ENCODE assay signal across 19 cellular contexts in genomic region chr5:137714931-137715330, GRCh38.
"Had no signal": no experiment of that assay in that cellular context is flagged by ENCODE, and none has a peak within 500 bp of the region (broad histone marks: within the 10 kb centered on the region; RNA-seq: fewer than 3 reads in every experiment).

No MANE protein-coding gene starts in this region.

- H3K4me3 ChIP-seq: hepatocyte, mucosa of descending colon, skin epidermis, tibial nerve, uterus had no signal

- H3K4me1 Mint-ChIP-seq: natural killer cell had no signal

- H3K9me3 ChIP-seq: neutrophil had no signal

- ATAC-seq: effector memory CD8-positive, alpha-beta T cell; left lobe of liver; mucosa of descending colon; natural killer cell had no signal

- DNase-seq: activated CD4-positive, CD25-positive, alpha-beta regulatory T cell treated with anti-CD3 and anti-CD28 coated beads, Interleukin-2, amount 50 U/mL, for 72 hours; activated naive CD4-positive, alpha-beta T cell; activated naive CD8-positive, alpha-beta T cell treated with anti-CD3 and anti-CD28 coated beads, Interleukin-2, amount 10 ng/mL, durations not matched to agents 7 days and 5 days; anterior cingulate cortex; cerebellar nuclear complex; effector memory CD8-positive, alpha-beta T cell; mucosa of descending colon; natural killer cell; stimulated activated CD4-positive, alpha-beta T cell treated with anti-CD3 and anti-CD28 coated beads, Interleukin-4, amount 100 ng/mL, for 24 hours; stimulated activated naive CD4-positive, alpha-beta T cell; substantia nigra; T-helper 9 cell; uterus had no signal

- H3K27ac ChIP-seq: hepatocyte, neutrophil, tibial nerve, uterus had no signal

- H3K79me2 ChIP-seq: hepatocyte had no signal

- H3K36me3 Mint-ChIP-seq: natural killer cell had no signal

- H3K27me3 Mint-ChIP-seq: activated naive CD8-positive, alpha-beta T cell treated with anti-CD3 and anti-CD28 coated beads, Interleukin-2, amount 10 ng/mL, durations not matched to agents 7 days and 5 days; effector memory CD8-positive, alpha-beta T cell had no signal

- H3K27me3 ChIP-seq: hepatocyte, neutrophil, tibial nerve, uterus had no signal

- H3K4me1 ChIP-seq: tibial nerve, uterus had no signal

- H3K27ac Mint-ChIP-seq: activated naive CD8-positive, alpha-beta T cell treated with anti-CD3 and anti-CD28 coated beads, Interleukin-2, amount 10 ng/mL, durations not matched to agents 7 days and 5 days; activated T-helper 1 cell treated with anti-CD3 and anti-CD28 coated beads, Interleukin-12 subunit alpha, Interleukin-12 subunit beta, Interleukin-2, Interleukin-4 antibody, amounts not matched to agents 30 ng/mL and 10 ng/mL and 1 ng/mL, durations not matched to agents 14 hours and 24 hours and 36 hours; effector memory CD8-positive, alpha-beta T cell; natural killer cell had no signal

- H3K4me3 Mint-ChIP-seq: activated naive CD8-positive, alpha-beta T cell treated with anti-CD3 and anti-CD28 coated beads, Interleukin-2, amount 10 ng/mL, durations not matched to agents 7 days and 5 days; activated T-helper 1 cell treated with anti-CD3 and anti-CD28 coated beads, Interleukin-12 subunit alpha, Interleukin-12 subunit beta, Interleukin-2, Interleukin-4 antibody, amounts not matched to agents 30 ng/mL and 10 ng/mL and 1 ng/mL, durations not matched to agents 14 hours and 24 hours and 36 hours; effector memory CD8-positive, alpha-beta T cell; natural killer cell had no signal

- H2AFZ ChIP-seq: hepatocyte had no signal

- H3K4me2 ChIP-seq: hepatocyte had no signal

- H3K36me3 ChIP-seq: neutrophil, uterus had no signal

- H3K9me3 Mint-ChIP-seq: activated T-helper 1 cell treated with anti-CD3 and anti-CD28 coated beads, Interleukin-12 subunit alpha, Interleukin-12 subunit beta, Interleukin-2, Interleukin-4 antibody, amounts not matched to agents 30 ng/mL and 10 ng/mL and 1 ng/mL, durations not matched to agents 14 hours and 24 hours and 36 hours; effector memory CD8-positive, alpha-beta T cell had no signal
